In genomic region chr5:134846641-134846960, GRCh38 we compare ENCODE assay signal across 8 cellular contexts. TPM values are rescaled to one million over a fixed set of nuclear protein-coding genes. Genes with fewer than 3 reads are reported as not detected.
DNase-seq lines count a peak whose midpoint lies in the region; ATAC-seq and TF ChIP-seq lines count a peak whose summit lies in the region.

No MANE protein-coding gene starts in this region.

- DNase-seq in NCI-H1105 treated with DMSO at 0.1 percent for 48 hours (lab: John Stamatoyannopoulos, UW) (peak; percentile 14), NCI-H1105 (lab: John Stamatoyannopoulos, UW) (no peak), LNCaP clone FGC (ENCODE audit: low read depth) (no peak), spleen (no peak), epidermal melanocyte (ENCODE audit: insufficient read length, low spot score) (no peak)
- DNase-seq in activated naive CD4-positive, alpha-beta T cell treated with anti-CD3 and anti-CD28 coated beads, Interleukin-2, amount 50 U/mL, for 16 hours: peak; percentile 27

- H3K4me3 ChIP-seq in LNCaP clone FGC (ENCODE audit: low read depth, low read length) (peak overlapping the region; percentile 96), iPS-11a (ENCODE audit: low read depth, low read length) (peak overlapping the region; percentile 88), spleen (peak overlapping the region; percentile 71 to 94 (median 80))

- no peak for ATAC-seq in HG03108 (IDR thresholded peaks at IDR 0.05; ENCODE audit: unreplicated experiment)

- intact Hi-C loops in spleen (cut with DNase I; ENCODE audit: low total_unique reads): no loop called here

- WGBS in spleen, 5 donors: 0 to 2% (median 1%) methylated on average over 11 of the region's 11 CpGs

- peaks cover 0 to 41% (median 2%) of the 10 kb centered on the region in 6 donors for H3K36me3 ChIP-seq in spleen

- TF ChIP-seq CTCF in LNCaP clone FGC (IDR thresholded peaks at IDR 0.05; ENCODE audit: control insufficient read depth, extremely low read depth, insufficient read depth) (no peak), spleen (IDR thresholded peaks at IDR 0.05 in 8 of 11, conservative IDR thresholded peaks at IDR 0.05 in 3 of 11) (no peak)

- no peak for TF ChIP-seq POLR2A in spleen (IDR thresholded peaks at IDR 0.05)

- H3K9me3 ChIP-seq in spleen: no peaks in the 10 kb centered on the region

- no peaks in the 10 kb centered on the region for H3K27me3 ChIP-seq in spleen (replicated peaks in 1 of 7)

- H3K4me1 ChIP-seq in spleen: peaks cover 17 to 61% (median 49%) of the 10 kb centered on the region in 6 donors

- peak overlapping the region; percentile 93 to 98 (median 96) for H3K27ac ChIP-seq in spleen

RNA-seq across cellular contexts. Expression of gene C5orf24, which starts 0.8 kb away (rescaled TPM):
- total RNA-seq in spleen: 10 to 100 TPM; 27.3 to 48.1 (median 39.1) TPM
- polyA plus RNA-seq in spleen: 10 to 100 TPM; 12.3 to 15.6 (median 15.3) TPM

RNA-seq across cellular contexts. Expression of gene TXNDC15, which starts 27.6 kb away (rescaled TPM):
- 100 to 1,000 TPM in 1 of 7 donors, 10 to 100 TPM in 6; 45.9 to 109 (median 63.4) TPM for total RNA-seq in spleen
- 10 to 100 TPM; 37.4 to 60.8 (median 39.8) TPM for polyA plus RNA-seq in spleen

RNA-seq across cellular contexts. Expression of gene PCBD2, which starts 58.3 kb away (rescaled TPM):
- 10 to 100 TPM in 5 of 7 donors, 1 to 10 TPM in 2; 8.1 to 15.8 (median 10.2) TPM for total RNA-seq in spleen
- polyA plus RNA-seq in spleen: 1 to 10 TPM; 2.8 to 5.9 (median 4.3) TPM

Comparison
In these comparisons a context has a peak if more than half of its experiments do, and no peak if none do; other contexts are left out.
1. DNase-seq: peak in NCI-H1105 treated with DMSO at 0.1 percent for 48 hours (single experiment) and activated naive CD4-positive, alpha-beta T cell treated with anti-CD3 and anti-CD28 coated beads, Interleukin-2, amount 50 U/mL, for 16 hours (single experiment); none in NCI-H1105 (single experiment), LNCaP clone FGC (single experiment), spleen (single experiment) and epidermal melanocyte (single experiment).
2. Peak in every context shown above with its lines, with median percentiles within 50 percentile points of each other: H3K4me3 ChIP-seq.